Comparison of ENCODE assay signal across 12 cellular contexts in genomic region chr7:30893357-30893756, GRCh38. TPM values are rescaled to one million over a fixed set of nuclear protein-coding genes. Genes with fewer than 3 reads are reported as not detected.
DNase-seq lines count a peak whose midpoint lies in the region; ATAC-seq and TF ChIP-seq lines count a peak whose summit lies in the region.
"Had no signal": no experiment of that assay in that cellular context is flagged by ENCODE, and none has a peak within 500 bp of the region (broad histone marks: within the 10 kb centered on the region; RNA-seq: fewer than 3 reads in every experiment).

No MANE protein-coding gene starts in this region.

- CTCF ChIA-PET in HEK293 (lab: Yijun Ruan, JAX): no interaction called here

- H3K4me3 ChIP-seq in HEK293 (ENCODE audit: low read depth, low read length) (no peak overlapping the region), retinal pigment epithelial cell (ENCODE audit: low read length) (no peak overlapping the region), spleen (no peak overlapping the region), sigmoid colon (no peak overlapping the region)

- intact Hi-C loops in spleen (cut with DNase I; ENCODE audit: low total_unique reads): no loop called here
- intact Hi-C loops in sigmoid colon (cut with DNase I): no loop called here

- no peak for ATAC-seq in HG03521 (IDR thresholded peaks at IDR 0.05; ENCODE audit: unreplicated experiment)

- H3K27me3 Mint-ChIP-seq in chondrocyte (ENCODE audit: low read depth): peaks cover 23% of the 10 kb centered on the region
- H3K27me3 Mint-ChIP-seq: activated naive CD8-positive, alpha-beta T cell had no signal

- H3K4me1 ChIP-seq in HEK293 (ENCODE audit: control insufficient read depth, insufficient read depth, low read length): peaks cover 6% of the 10 kb centered on the region
- H3K4me1 ChIP-seq in spleen: peaks cover 0 to 46% (median 27%) of the 10 kb centered on the region in 6 donors
- peaks cover 0 to 20% (median 13%) of the 10 kb centered on the region in 4 donors for H3K4me1 ChIP-seq in sigmoid colon

- no peak for DNase-seq in chondrocyte (ENCODE audit: low spot score)
- peak; percentile 85 for DNase-seq in hepatic stellate cell (ENCODE audit: low spot score)
- DNase-seq in retinal pigment epithelial cell (ENCODE audit: low read depth): peak; percentile 33
- no peak for DNase-seq in erythroblast (lab: John Stamatoyannopoulos, UW)
- no peak for DNase-seq in spleen
- no peak for DNase-seq in sigmoid colon
- DNase-seq: Karpas-422, T1000 had no signal

- TF ChIP-seq POLR2A in erythroblast (IDR thresholded peaks at IDR 0.05; ENCODE audit: low read length): no peak
- no peak for TF ChIP-seq POLR2A in spleen (IDR thresholded peaks at IDR 0.05)
- TF ChIP-seq POLR2A in sigmoid colon (IDR thresholded peaks at IDR 0.05): no peak

- TF ChIP-seq CTCF in HEK293 (tag by site-specific recombination; IDR thresholded peaks at IDR 0.05) (no peak), chondrocyte (IDR thresholded peaks at IDR 0.05) (no peak), retinal pigment epithelial cell (conservative IDR thresholded peaks at IDR 0.05; ENCODE audit: low read depth, low read length) (no peak), spleen (IDR thresholded peaks at IDR 0.05 in 8 of 11, conservative IDR thresholded peaks at IDR 0.05 in 3 of 11) (no peak), sigmoid colon (IDR thresholded peaks at IDR 0.05) (no peak)

- H3K9me3 ChIP-seq in HEK293 (ENCODE audit: control insufficient read depth, insufficient read depth, low read depth, low read length) (no peaks in the 10 kb centered on the region), spleen (peaks cover 0 to 20% (median 8%) of the 10 kb centered on the region in 8 donors), sigmoid colon (no peaks in the 10 kb centered on the region)

- no peaks in the 10 kb centered on the region for H3K36me3 ChIP-seq in HEK293 (ENCODE audit: control insufficient read depth in 2 of 2, insufficient read depth in 1 of 2, low read length in 2 of 2)
- H3K36me3 ChIP-seq in spleen: no peaks in the 10 kb centered on the region
- H3K36me3 ChIP-seq in sigmoid colon: no peaks in the 10 kb centered on the region

- H3K9me3 Mint-ChIP-seq in chondrocyte (ENCODE audit: low read depth): no peaks in the 10 kb centered on the region

- no peak overlapping the region for H3K4me3 Mint-ChIP-seq in chondrocyte (ENCODE audit: unreplicated experiment)
- H3K4me3 Mint-ChIP-seq: activated naive CD8-positive, alpha-beta T cell had no signal

- peaks cover 3% of the 10 kb centered on the region for H3K36me3 Mint-ChIP-seq in chondrocyte (ENCODE audit: low read depth)

- H3K27ac Mint-ChIP-seq in chondrocyte (ENCODE audit: unreplicated experiment): peak overlapping the region; percentile 52
- H3K27ac Mint-ChIP-seq: activated naive CD8-positive, alpha-beta T cell had no signal

- POLR2A ChIA-PET in HEK293 (lab: Yijun Ruan, JAX): no interaction called here

- H3K27me3 ChIP-seq in spleen (replicated peaks in 1 of 7) (peaks cover 0 to 18% (median 0%) of the 10 kb centered on the region in 7 donors), sigmoid colon (no peaks in the 10 kb centered on the region)

- peaks cover 35% of the 10 kb centered on the region for H3K4me1 Mint-ChIP-seq in chondrocyte (ENCODE audit: low read depth)

- H3K27ac ChIP-seq in HEK293 (ENCODE audit: extremely low read depth, low read depth, low read length) (no peak overlapping the region), spleen (peak overlapping the region in 3 of 8 donors; percentile 8 to 51 (median 9)), sigmoid colon (peak overlapping the region in 1 of 4 donors; percentile 51)
- H3K27ac ChIP-seq: C4-2B had no signal

- no peak for TF ChIP-seq EP300 in sigmoid colon (IDR thresholded peaks at IDR 0.05)

- 55 to 67% (median 64%) methylated on average over 6 of the region's 6 CpGs for WGBS in spleen, 5 donors
- 52 to 64% methylated on average over 6 of the region's 6 CpGs for WGBS in sigmoid colon, 2 donors

TF ChIP-seq in HEK293, 187 proteins besides CTCF, POLR2A, EP300 and RAD21:
- TF ChIP-seq ZIC2 (tag by site-specific recombination; IDR thresholded peaks at IDR 0.05) (peak; percentile 97), OSR2 (tag by site-specific recombination; IDR thresholded peaks at IDR 0.05) (peak; percentile 66), ZNF600 (tag by site-specific recombination; IDR thresholded peaks at IDR 0.05) (no peak), ZSCAN30 (tag by site-specific recombination; IDR thresholded peaks at IDR 0.05) (peak; percentile 40; the same call in 1 of the 2 replicates), ZNF341 (tag by site-specific recombination; IDR thresholded peaks at IDR 0.05; ENCODE audit: low read depth) (peak; percentile 40), ZNF423 (tag by site-specific recombination; IDR thresholded peaks at IDR 0.05) (peak; percentile 77), GLIS1 (tag by site-specific recombination; IDR thresholded peaks at IDR 0.05) (peak; percentile 38), ZNF133 (tag by site-specific recombination; IDR thresholded peaks at IDR 0.05) (no peak), PATZ1 (tag by site-specific recombination; IDR thresholded peaks at IDR 0.05) (no peak), ZNF121 (tag by site-specific recombination; IDR thresholded peaks at IDR 0.05) (peak; percentile 53; the same call in 1 of the 2 replicates), ZNF175 (tag by site-specific recombination; IDR thresholded peaks at IDR 0.05) (no peak), FEZF1 (tag by site-specific recombination; IDR thresholded peaks at IDR 0.05) (peak; percentile 86)
- TF ChIP-seq, protein P1, sequence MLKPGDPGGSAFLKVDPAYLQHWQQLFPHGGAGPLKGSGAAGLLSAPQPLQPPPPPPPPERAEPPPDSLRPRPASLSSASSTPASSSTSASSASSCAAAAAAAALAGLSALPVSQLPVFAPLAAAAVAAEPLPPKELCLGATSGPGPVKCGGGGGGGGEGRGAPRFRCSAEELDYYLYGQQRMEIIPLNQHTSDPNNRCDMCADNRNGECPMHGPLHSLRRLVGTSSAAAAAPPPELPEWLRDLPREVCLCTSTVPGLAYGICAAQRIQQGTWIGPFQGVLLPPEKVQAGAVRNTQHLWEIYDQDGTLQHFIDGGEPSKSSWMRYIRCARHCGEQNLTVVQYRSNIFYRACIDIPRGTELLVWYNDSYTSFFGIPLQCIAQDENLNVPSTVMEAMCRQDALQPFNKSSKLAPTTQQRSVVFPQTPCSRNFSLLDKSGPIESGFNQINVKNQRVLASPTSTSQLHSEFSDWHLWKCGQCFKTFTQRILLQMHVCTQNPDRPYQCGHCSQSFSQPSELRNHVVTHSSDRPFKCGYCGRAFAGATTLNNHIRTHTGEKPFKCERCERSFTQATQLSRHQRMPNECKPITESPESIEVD (tag by site-specific recombination; IDR thresholded peaks at IDR 0.05): peak; percentile 65; the same call in 1 of the 2 replicates
- TF ChIP-seq, protein P2, sequence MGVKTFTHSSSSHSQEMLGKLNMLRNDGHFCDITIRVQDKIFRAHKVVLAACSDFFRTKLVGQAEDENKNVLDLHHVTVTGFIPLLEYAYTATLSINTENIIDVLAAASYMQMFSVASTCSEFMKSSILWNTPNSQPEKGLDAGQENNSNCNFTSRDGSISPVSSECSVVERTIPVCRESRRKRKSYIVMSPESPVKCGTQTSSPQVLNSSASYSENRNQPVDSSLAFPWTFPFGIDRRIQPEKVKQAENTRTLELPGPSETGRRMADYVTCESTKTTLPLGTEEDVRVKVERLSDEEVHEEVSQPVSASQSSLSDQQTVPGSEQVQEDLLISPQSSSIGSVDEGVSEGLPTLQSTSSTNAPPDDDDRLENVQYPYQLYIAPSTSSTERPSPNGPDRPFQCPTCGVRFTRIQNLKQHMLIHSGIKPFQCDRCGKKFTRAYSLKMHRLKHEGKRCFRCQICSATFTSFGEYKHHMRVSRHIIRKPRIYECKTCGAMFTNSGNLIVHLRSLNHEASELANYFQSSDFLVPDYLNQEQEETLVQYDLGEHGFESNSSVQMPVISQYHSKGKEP (tag by site-specific recombination; IDR thresholded peaks at IDR 0.05): 0 out of 2 replicates have a peak, but pooled peaks have one; percentile 50
- TF ChIP-seq, protein P3, sequence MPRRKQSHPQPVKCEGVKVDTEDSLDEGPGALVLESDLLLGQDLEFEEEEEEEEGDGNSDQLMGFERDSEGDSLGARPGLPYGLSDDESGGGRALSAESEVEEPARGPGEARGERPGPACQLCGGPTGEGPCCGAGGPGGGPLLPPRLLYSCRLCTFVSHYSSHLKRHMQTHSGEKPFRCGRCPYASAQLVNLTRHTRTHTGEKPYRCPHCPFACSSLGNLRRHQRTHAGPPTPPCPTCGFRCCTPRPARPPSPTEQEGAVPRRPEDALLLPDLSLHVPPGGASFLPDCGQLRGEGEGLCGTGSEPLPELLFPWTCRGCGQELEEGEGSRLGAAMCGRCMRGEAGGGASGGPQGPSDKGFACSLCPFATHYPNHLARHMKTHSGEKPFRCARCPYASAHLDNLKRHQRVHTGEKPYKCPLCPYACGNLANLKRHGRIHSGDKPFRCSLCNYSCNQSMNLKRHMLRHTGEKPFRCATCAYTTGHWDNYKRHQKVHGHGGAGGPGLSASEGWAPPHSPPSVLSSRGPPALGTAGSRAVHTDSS (tag by site-specific recombination; IDR thresholded peaks at IDR 0.05): no peak
TF ChIP-seq in HEK293: peak in this region for 10.

RNA-seq across cellular contexts. Expression of gene AQP1, which starts 18.3 kb away (rescaled TPM):
- total RNA-seq in chondrocyte (3.9 to 18.6 TPM (median 18.0 TPM) in 3 replicates), spleen (10 to 100 TPM; 17.1 to 32.7 (median 23.2) TPM), sigmoid colon (100 to 1,000 TPM in 3 of 4 donors, 10 to 100 TPM in 1; 66.0 to 191 (median 146) TPM)
- polyA plus RNA-seq in spleen (10 to 100 TPM in 2 of 3 donors, 1 to 10 TPM in 1; 4.4 to 34.3 (median 16.2) TPM), sigmoid colon (10 to 100 TPM in 1 of 3 donors, 1 to 10 TPM in 2; 3.7 to 41.8 (median 7.8) TPM)

Comparison
In these comparisons a context has a peak if more than half of its experiments do, and no peak if none do; other contexts are left out.
1. DNase-seq: peak in hepatic stellate cell (single experiment) and retinal pigment epithelial cell (single experiment); none in chondrocyte (single experiment), erythroblast (0 of 2), spleen (single experiment) and sigmoid colon (single experiment).